15 cellular contexts compared by ENCODE assay signal in the genomic region with DNA sequence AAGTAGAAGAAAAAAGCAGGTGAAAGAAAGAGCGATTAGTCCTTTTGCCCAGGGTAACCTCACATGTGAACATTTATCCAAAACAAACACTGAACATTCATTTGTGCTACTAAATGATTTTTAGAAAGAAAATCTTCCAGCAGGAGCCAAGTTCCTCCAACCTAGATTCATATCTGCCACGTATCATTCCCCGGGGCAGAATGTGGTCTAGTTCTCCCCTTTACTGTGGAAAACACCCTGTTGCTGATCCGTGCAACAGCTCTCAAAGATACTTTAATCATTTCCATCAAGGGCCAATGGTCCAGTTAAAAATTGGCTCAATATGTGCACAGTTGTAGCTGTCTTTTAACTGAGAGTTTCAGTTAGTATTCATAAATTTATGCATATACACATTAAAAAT.
A peak's percentile ranks its signal among the peaks of the same experiment; 100 is the strongest.
DNase-seq lines count a peak whose midpoint lies in the region; FAIRE-seq and TF ChIP-seq lines count a peak whose summit lies in the region.
"Had no signal": no experiment of that assay in that cellular context is flagged by ENCODE, and none has a peak within 500 bp of the region (broad histone marks: within the 10 kb centered on the region; RNA-seq: fewer than 3 reads in every experiment).

No MANE protein-coding gene starts in this region.

- H3K27me3 Mint-ChIP-seq in HFFc6 (ENCODE audit: insufficient read depth) (no peaks in the 10 kb centered on the region; the same call in 1 of the 2 replicates), astrocyte (ENCODE audit: low read depth, unreplicated experiment) (no peaks in the 10 kb centered on the region)
- H3K27me3 Mint-ChIP-seq: activated B cell treated with CpG ODN at 0.5 μM for 24 hours had no signal

- DNase-seq in HFFc6 (peak; percentile 87), astrocyte (ENCODE audit: low read depth) (peak; percentile 81), foreskin fibroblast (peak; percentile 50 to 82), Karpas-422 (no peak), anterior cingulate cortex (lab: John Stamatoyannopoulos, UW) (no peak), amygdala (lab: John Stamatoyannopoulos, UW) (no peak)
- DNase-seq in effector CD4-positive, alpha-beta T cell: no peak
- DNase-seq: activated B cell treated with CpG ODN at 0.5 μM for 24 hours; activated CD8-positive, alpha-beta memory T cell treated with anti-CD3 and anti-CD28 coated beads, Interleukin-2, amount 10 ng/mL, durations not matched to agents 7 days and 5 days; mesendoderm had no signal

- peak; percentile 60 for FAIRE-seq in astrocyte (lab: Jason Lieb, UNC)

- no peak for TF ChIP-seq CTCF in HFFc6 (IDR thresholded peaks at IDR 0.05)
- TF ChIP-seq CTCF in astrocyte (IDR thresholded peaks at IDR 0.05; ENCODE audit: insufficient read depth, low read depth, low read length): no peak
- no peak for TF ChIP-seq CTCF in foreskin fibroblast (IDR thresholded peaks at IDR 0.05; ENCODE audit: low read depth, low read length)

- H3K9ac ChIP-seq in astrocyte (ENCODE audit: low read length): no peak overlapping the region
- no peak overlapping the region for H3K9ac ChIP-seq in Karpas-422 (ENCODE audit: low read length)

- no peaks in the 10 kb centered on the region for H3K9me2 ChIP-seq in Karpas-422 (replicated peaks; ENCODE audit: insufficient read depth, low read length)

- H2AFZ ChIP-seq in ACC112 (ENCODE audit: low read length, unreplicated experiment) (no peak overlapping the region), astrocyte (ENCODE audit: low read depth, low read length) (no peak overlapping the region), Karpas-422 (ENCODE audit: low read length) (no peak overlapping the region)

- peaks cover 63% of the 10 kb centered on the region for H3K4me1 Mint-ChIP-seq in HFFc6 (ENCODE audit: low read depth)
- peaks cover 37% of the 10 kb centered on the region for H3K4me1 Mint-ChIP-seq in astrocyte (ENCODE audit: low read depth, unreplicated experiment)
- H3K4me1 Mint-ChIP-seq: activated B cell treated with CpG ODN at 0.5 μM for 24 hours had no signal

- H3K27me3 ChIP-seq in ACC112 (ENCODE audit: insufficient read depth, low read length) (no peaks in the 10 kb centered on the region), astrocyte (ENCODE audit: insufficient read depth, low read length) (no peaks in the 10 kb centered on the region), Karpas-422 (ENCODE audit: low read length) (no peaks in the 10 kb centered on the region; the same call in 1 of the 2 replicates)
- H3K27me3 ChIP-seq: cardiac muscle cell, esophagus muscularis mucosa, neutrophil had no signal

- no peaks in the 10 kb centered on the region for H3K79me2 ChIP-seq in ACC112 (ENCODE audit: control insufficient read depth, insufficient read depth, low read length, unreplicated experiment)
- no peaks in the 10 kb centered on the region for H3K79me2 ChIP-seq in astrocyte (ENCODE audit: insufficient read depth, low read length)
- no peaks in the 10 kb centered on the region for H3K79me2 ChIP-seq in Karpas-422 (ENCODE audit: low read length)

- H3K36me3 ChIP-seq in ACC112 (ENCODE audit: insufficient read depth, low read length) (no peaks in the 10 kb centered on the region), astrocyte (ENCODE audit: insufficient read depth, low read length) (no peaks in the 10 kb centered on the region), Karpas-422 (ENCODE audit: insufficient read depth, low read length) (no peaks in the 10 kb centered on the region)
- H3K36me3 ChIP-seq: cardiac muscle cell, esophagus muscularis mucosa, neutrophil had no signal

- H3K9me3 Mint-ChIP-seq in HFFc6: peaks cover 6% of the 10 kb centered on the region; the same call in 1 of the 2 replicates
- H3K9me3 Mint-ChIP-seq in astrocyte (ENCODE audit: unreplicated experiment): peaks cover 7% of the 10 kb centered on the region

- H3K36me3 Mint-ChIP-seq in HFFc6 (ENCODE audit: low read depth) (peaks cover 8% of the 10 kb centered on the region), astrocyte (ENCODE audit: low read depth, unreplicated experiment) (no peaks in the 10 kb centered on the region)
- H3K36me3 Mint-ChIP-seq: activated CD8-positive, alpha-beta memory T cell treated with anti-CD3 and anti-CD28 coated beads, Interleukin-2, amount 10 ng/mL, durations not matched to agents 7 days and 5 days had no signal

- H3K4me1 ChIP-seq in ACC112 (ENCODE audit: control insufficient read depth, insufficient read depth, low read length, unreplicated experiment): peaks cover 49% of the 10 kb centered on the region
- peaks cover 26% of the 10 kb centered on the region for H3K4me1 ChIP-seq in astrocyte (ENCODE audit: insufficient read depth, low read length)
- no peaks in the 10 kb centered on the region for H3K4me1 ChIP-seq in Karpas-422 (ENCODE audit: low read length)

- H3K4me3 ChIP-seq in ACC112 (ENCODE audit: low read depth, low read length): no peak overlapping the region
- H3K4me3 ChIP-seq in astrocyte (ENCODE audit: insufficient read depth, low read depth, low read length): no peak overlapping the region
- H3K4me3 ChIP-seq in foreskin fibroblast (ENCODE audit: low read depth in 1 of 2, low read length in 2 of 2): no peak overlapping the region
- no peak overlapping the region for H3K4me3 ChIP-seq in Karpas-422 (ENCODE audit: low read length)
- H3K4me3 ChIP-seq: cardiac muscle cell, esophagus muscularis mucosa, skin epidermis had no signal

- H3K9me3 ChIP-seq in astrocyte (ENCODE audit: insufficient read depth, low read depth, low read length) (no peaks in the 10 kb centered on the region), Karpas-422 (ENCODE audit: low read length) (no peaks in the 10 kb centered on the region)
- H3K9me3 ChIP-seq: esophagus muscularis mucosa, neutrophil had no signal

- no peaks in the 10 kb centered on the region for H4K20me1 ChIP-seq in astrocyte (ENCODE audit: insufficient read depth, low read length)
- no peaks in the 10 kb centered on the region for H4K20me1 ChIP-seq in Karpas-422 (ENCODE audit: insufficient read depth, low read depth, low read length)

- H3K4me3 Mint-ChIP-seq in HFFc6 (peak overlapping the region; percentile 43), astrocyte (ENCODE audit: unreplicated experiment) (no peak overlapping the region)
- H3K4me3 Mint-ChIP-seq: activated B cell treated with CpG ODN at 0.5 μM for 24 hours; activated CD8-positive, alpha-beta memory T cell treated with anti-CD3 and anti-CD28 coated beads, Interleukin-2, amount 10 ng/mL, durations not matched to agents 7 days and 5 days had no signal

- H3K27ac Mint-ChIP-seq in HFFc6: peak overlapping the region; percentile 84
- no peak overlapping the region for H3K27ac Mint-ChIP-seq in astrocyte (ENCODE audit: unreplicated experiment)
- H3K27ac Mint-ChIP-seq: activated B cell treated with CpG ODN at 0.5 μM for 24 hours; activated CD8-positive, alpha-beta memory T cell treated with anti-CD3 and anti-CD28 coated beads, Interleukin-2, amount 10 ng/mL, durations not matched to agents 7 days and 5 days had no signal

- 0 out of 2 replicates have a peak overlapping the region, but pooled peaks have one; percentile 17 for H3K27ac ChIP-seq in ACC112 (ENCODE audit: low read depth, low read length)
- no peak overlapping the region for H3K27ac ChIP-seq in astrocyte (ENCODE audit: low read depth, low read length)
- H3K27ac ChIP-seq in Karpas-422 (ENCODE audit: low read length): no peak overlapping the region
- H3K27ac ChIP-seq: cardiac muscle cell, esophagus muscularis mucosa, neutrophil had no signal

- no peak overlapping the region for H3K4me2 ChIP-seq in astrocyte (ENCODE audit: low read length)
- no peak overlapping the region for H3K4me2 ChIP-seq in Karpas-422 (ENCODE audit: low read depth, low read length, poor library complexity, severe bottlenecking)

Comparison
In these comparisons a context has a peak if more than half of its experiments do, and no peak if none do; other contexts are left out.
1. DNase-seq: peak in HFFc6 (single experiment), astrocyte (single experiment) and foreskin fibroblast (2 of 2); none in Karpas-422 (single experiment), anterior cingulate cortex (0 of 58), effector CD4-positive, alpha-beta T cell (single experiment) and amygdala (0 of 56).